Comparison of ENCODE assay signal across 13 cellular contexts in genomic region chr9:133059623-133060022, GRCh38. TPM values are rescaled to one million over a fixed set of nuclear protein-coding genes. Genes with fewer than 3 reads are reported as not detected.
A peak's percentile ranks its signal among the peaks of the same experiment; 100 is the strongest.
DNase-seq lines count a peak whose midpoint lies in the region; ATAC-seq lines count a peak whose summit lies in the region.
"Had no signal": no experiment of that assay in that cellular context is flagged by ENCODE, and none has a peak within 500 bp of the region (broad histone marks: within the 10 kb centered on the region; RNA-seq: fewer than 3 reads in every experiment).

No MANE protein-coding gene starts in this region.

- in situ Hi-C loops in KBM-7 (cut with MboI; ENCODE audit: low pct_unique_long_range_greater_than_20kb, low sequenced_read_pairs), result no loop called here

- H3K4me3 ChIP-seq in naive thymus-derived CD4-positive, alpha-beta T cell (ENCODE audit: low read length), result no peak overlapping the region
- H3K4me3 ChIP-seq: left lung had no signal

- intact Hi-C loops in activated T-helper 2 cell treated with anti-CD3 and anti-CD28 coated beads, Interferon-gamma antibody, Interleukin-2, Interleukin-4, amounts not matched to agents 10 μg/mL and 5 μg/mL and 100 μg/mL, durations not matched to agents 14 hours and 24 hours and 36 hours (cut with micrococcal nuclease), result no loop called here
- intact Hi-C loops in naive thymus-derived CD4-positive, alpha-beta T cell (cut with micrococcal nuclease), result no loop called here

- no peak for ATAC-seq in naive thymus-derived CD4-positive, alpha-beta T cell
- ATAC-seq in HG02610 (IDR thresholded peaks at IDR 0.05; ENCODE audit: unreplicated experiment) (no peak), HG03469 (IDR thresholded peaks at IDR 0.05; ENCODE audit: unreplicated experiment) (no peak), HG03342 (IDR thresholded peaks at IDR 0.05; ENCODE audit: unreplicated experiment) (no peak)
- ATAC-seq: left lung had no signal

- no peaks in the 10 kb centered on the region for H3K27me3 ChIP-seq in naive thymus-derived CD4-positive, alpha-beta T cell (ENCODE audit: control insufficient read depth in 2 of 2, insufficient read depth in 2 of 2, low read length in 2 of 2)
- H3K27me3 ChIP-seq: left lung had no signal

- H3K4me1 ChIP-seq in naive thymus-derived CD4-positive, alpha-beta T cell (ENCODE audit: control insufficient read depth in 2 of 2, insufficient read depth in 2 of 2, low read length in 2 of 2), result peaks cover 5 to 49% of the 10 kb centered on the region in 2 donors

- POLR2A ChIA-PET in naive thymus-derived CD4-positive, alpha-beta T cell (lab: Charles Lee), result interaction anchor here (1.0 to 1.6 kb wide), 2 partner anchors 29 to 66 kb away, joined by 4 to 5 read pairs; partner anchors contain the start of gene GTF3C5

- H3K27me3 Mint-ChIP-seq in activated T-helper 2 cell treated with anti-CD3 and anti-CD28 coated beads, Interferon-gamma antibody, Interleukin-2, Interleukin-4, amounts not matched to agents 10 μg/mL and 5 μg/mL and 100 μg/mL, durations not matched to agents 14 hours and 24 hours and 36 hours (ENCODE audit: low read depth), result no peaks in the 10 kb centered on the region
- no peaks in the 10 kb centered on the region for H3K27me3 Mint-ChIP-seq in naive thymus-derived CD4-positive, alpha-beta T cell

- H3K4me1 Mint-ChIP-seq in activated T-helper 2 cell treated with anti-CD3 and anti-CD28 coated beads, Interferon-gamma antibody, Interleukin-2, Interleukin-4, amounts not matched to agents 10 μg/mL and 5 μg/mL and 100 μg/mL, durations not matched to agents 14 hours and 24 hours and 36 hours (ENCODE audit: low read depth), result peaks cover 40% of the 10 kb centered on the region
- peaks cover 25 to 70% (median 48%) of the 10 kb centered on the region in 7 donors for H3K4me1 Mint-ChIP-seq in naive thymus-derived CD4-positive, alpha-beta T cell

- DNase-seq in NCI-H2171 treated with DMSO at 0.1 percent for 48 hours (lab: John Stamatoyannopoulos, UW) (peak; percentile 41), NCI-H2171 (lab: John Stamatoyannopoulos, UW) (no peak), KBM-7 (peak; percentile 19)
- no peak for DNase-seq in activated T-helper 2 cell treated with anti-CD3 and anti-CD28 coated beads, Interferon-gamma antibody, Interleukin-2, Interleukin-4, amounts not matched to agents 10 μg/mL and 5 μg/mL and 100 μg/mL, durations not matched to agents 14 hours and 24 hours and 36 hours (ENCODE audit: low spot score)
- DNase-seq in naive thymus-derived CD4-positive, alpha-beta T cell, result peak in 1 of 9 donors; percentile 14
- DNase-seq: DND-41, head of caudate nucleus, left lung, nucleus accumbens, T-helper 9 cell had no signal

- peaks cover 26% of the 10 kb centered on the region for H3K36me3 Mint-ChIP-seq in activated T-helper 2 cell treated with anti-CD3 and anti-CD28 coated beads, Interferon-gamma antibody, Interleukin-2, Interleukin-4, amounts not matched to agents 10 μg/mL and 5 μg/mL and 100 μg/mL, durations not matched to agents 14 hours and 24 hours and 36 hours (ENCODE audit: low read depth)
- H3K36me3 Mint-ChIP-seq in naive thymus-derived CD4-positive, alpha-beta T cell, result peaks cover 0 to 13% (median 3%) of the 10 kb centered on the region in 5 donors

- peak overlapping the region; percentile 3 for H3K27ac ChIP-seq in naive thymus-derived CD4-positive, alpha-beta T cell (ENCODE audit: low read depth, low read length)
- H3K27ac ChIP-seq: left lung had no signal

- CTCF ChIA-PET in naive thymus-derived CD4-positive, alpha-beta T cell (lab: Charles Lee), result interaction anchor here (0.7 kb wide), 1 partner anchor 30 kb away, joined by 3 read pairs; no protein-coding TSS in a partner anchor

- H3K9me3 Mint-ChIP-seq in activated T-helper 2 cell treated with anti-CD3 and anti-CD28 coated beads, Interferon-gamma antibody, Interleukin-2, Interleukin-4, amounts not matched to agents 10 μg/mL and 5 μg/mL and 100 μg/mL, durations not matched to agents 14 hours and 24 hours and 36 hours, result no peaks in the 10 kb centered on the region
- H3K9me3 Mint-ChIP-seq in naive thymus-derived CD4-positive, alpha-beta T cell, result no peaks in the 10 kb centered on the region

- H3K36me3 ChIP-seq in naive thymus-derived CD4-positive, alpha-beta T cell (ENCODE audit: control insufficient read depth in 2 of 3, insufficient read depth in 3 of 3, low read length in 3 of 3), result peaks cover 0 to 17% (median 6%) of the 10 kb centered on the region in 3 experiments

- no peaks in the 10 kb centered on the region for H3K9me3 ChIP-seq in naive thymus-derived CD4-positive, alpha-beta T cell (ENCODE audit: control insufficient read depth in 2 of 3, low read length in 3 of 3)
- H3K9me3 ChIP-seq: left lung had no signal

- H3K4me3 Mint-ChIP-seq in activated T-helper 2 cell treated with anti-CD3 and anti-CD28 coated beads, Interferon-gamma antibody, Interleukin-2, Interleukin-4, amounts not matched to agents 10 μg/mL and 5 μg/mL and 100 μg/mL, durations not matched to agents 14 hours and 24 hours and 36 hours (ENCODE audit: low read depth), result peak overlapping the region; percentile 8
- H3K4me3 Mint-ChIP-seq in naive thymus-derived CD4-positive, alpha-beta T cell, result peak overlapping the region; percentile 44 to 76 (median 67)

- peak overlapping the region; percentile 92 for H3K27ac Mint-ChIP-seq in activated T-helper 2 cell treated with anti-CD3 and anti-CD28 coated beads, Interferon-gamma antibody, Interleukin-2, Interleukin-4, amounts not matched to agents 10 μg/mL and 5 μg/mL and 100 μg/mL, durations not matched to agents 14 hours and 24 hours and 36 hours
- peak overlapping the region; percentile 36 to 91 (median 84) for H3K27ac Mint-ChIP-seq in naive thymus-derived CD4-positive, alpha-beta T cell

RNA-seq across cellular contexts. Expression of gene CEL, which starts 2.2 kb away (rescaled TPM):
- 2.0 and 2.1 TPM in 2 replicates for total RNA-seq in activated T-helper 2 cell treated with anti-CD3 and anti-CD28 coated beads, Interferon-gamma antibody, Interleukin-2, Interleukin-4, amounts not matched to agents 10 μg/mL and 5 μg/mL and 100 μg/mL, durations not matched to agents 14 hours and 24 hours and 36 hours
- total RNA-seq in naive thymus-derived CD4-positive, alpha-beta T cell, result 1 to 10 TPM in 3 of 5 experiments, under 1 TPM in 2; 0.32 to 2.3 (median 2.2) TPM
- not detected for polyA plus RNA-seq in naive thymus-derived CD4-positive, alpha-beta T cell

RNA-seq across cellular contexts. Expression of gene GTF3C5, which starts 28.8 kb away (rescaled TPM):
- total RNA-seq in activated T-helper 2 cell treated with anti-CD3 and anti-CD28 coated beads, Interferon-gamma antibody, Interleukin-2, Interleukin-4, amounts not matched to agents 10 μg/mL and 5 μg/mL and 100 μg/mL, durations not matched to agents 14 hours and 24 hours and 36 hours, result 81.6 and 89.7 TPM in 2 replicates
- 10 to 100 TPM; 43.9 to 77.9 (median 73.9) TPM for total RNA-seq in naive thymus-derived CD4-positive, alpha-beta T cell
- polyA plus RNA-seq in naive thymus-derived CD4-positive, alpha-beta T cell, result 10 to 100 TPM; 39.9 to 48.8 TPM

Comparison
In these comparisons a context has a peak if more than half of its experiments do, and no peak if none do; other contexts are left out.
1. DNase-seq: peak in NCI-H2171 treated with DMSO at 0.1 percent for 48 hours (single experiment) and KBM-7 (single experiment); none in NCI-H2171 (single experiment) and activated T-helper 2 cell treated with anti-CD3 and anti-CD28 coated beads, Interferon-gamma antibody, Interleukin-2, Interleukin-4, amounts not matched to agents 10 μg/mL and 5 μg/mL and 100 μg/mL, durations not matched to agents 14 hours and 24 hours and 36 hours (single experiment).